In the genomic region with DNA sequence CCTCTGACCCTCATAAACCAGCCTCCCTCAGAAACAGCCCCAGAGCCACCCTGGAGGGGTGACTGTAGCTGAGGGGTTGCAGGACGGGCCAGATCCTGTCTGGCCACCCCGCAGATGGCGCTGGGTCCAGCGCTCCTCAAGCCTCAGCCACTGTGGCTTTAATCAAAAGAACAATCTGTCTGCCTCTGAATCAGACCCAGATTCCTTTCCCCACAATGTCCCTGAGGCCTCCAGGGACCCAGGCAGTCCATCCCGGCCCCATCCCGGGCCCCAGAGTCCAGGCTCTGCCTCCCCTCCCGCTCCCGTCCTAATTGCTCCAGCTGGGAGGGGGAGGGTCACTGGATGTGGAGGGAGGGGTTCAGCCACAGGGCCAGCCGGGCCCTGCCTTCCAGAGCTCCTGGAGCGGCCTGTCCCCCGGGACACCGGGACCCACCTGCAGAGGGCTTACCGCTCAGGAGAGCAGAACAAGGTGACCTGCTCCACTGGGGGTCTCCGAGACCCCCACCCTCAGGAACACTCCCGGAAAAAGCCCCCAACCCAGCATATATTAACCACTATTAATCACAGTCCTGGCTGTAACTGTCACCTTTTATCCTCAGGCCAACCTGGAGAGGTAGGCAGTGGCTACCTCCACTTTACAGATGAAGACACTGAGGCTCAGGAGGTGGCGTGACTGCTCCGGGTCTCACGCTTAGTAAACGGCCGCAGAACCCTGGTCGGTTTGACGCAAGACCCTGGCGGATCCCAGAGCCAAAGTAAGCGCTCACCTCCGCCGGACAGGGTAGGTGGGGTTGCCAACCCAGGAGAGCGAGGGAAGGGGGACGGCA, we compare ENCODE assay signal across 8 cellular contexts. TPM values are rescaled to one million over a fixed set of nuclear protein-coding genes. Genes with fewer than 3 reads are reported as not detected.
A peak's percentile ranks its signal among the peaks of the same experiment; 100 is the strongest.
DNase-seq lines count a peak whose midpoint lies in the region; ATAC-seq and TF ChIP-seq lines count a peak whose summit lies in the region.

No MANE protein-coding gene starts in this region.

- no peak for ATAC-seq in activated T-helper 17 cell treated with anti-CD3 and anti-CD28 coated beads, Interleukin-2, amount 50 U/mL, for 72 hours (replicated peaks)
- no peak for ATAC-seq in GM21737 (IDR thresholded peaks at IDR 0.05; ENCODE audit: unreplicated experiment)
- no peak for ATAC-seq in GM18511 (IDR thresholded peaks at IDR 0.05; ENCODE audit: unreplicated experiment)

- POLR2A ChIA-PET in HEK293 (lab: Yijun Ruan, JAX), result no interaction called here

- TF ChIP-seq CTCF in HEK293 (tag by site-specific recombination; IDR thresholded peaks at IDR 0.05) (no peak), sigmoid colon (IDR thresholded peaks at IDR 0.05) (no peak)

- no peak for TF ChIP-seq POLR2A in sigmoid colon (IDR thresholded peaks at IDR 0.05)

- H3K4me1 ChIP-seq in HEK293 (ENCODE audit: control insufficient read depth, insufficient read depth, low read length), result peaks cover 7% of the 10 kb centered on the region; the same call in 1 of the 2 replicates
- peaks cover 0 to 48% (median 43%) of the 10 kb centered on the region in 4 donors for H3K4me1 ChIP-seq in sigmoid colon

- H3K4me3 ChIP-seq in HEK293 (ENCODE audit: low read depth, low read length) (no peak overlapping the region; the same call in 1 of the 2 replicates), sigmoid colon (peak overlapping the region; percentile 79 to 94 (median 88))

- H3K27ac Mint-ChIP-seq in activated T-helper 17 cell treated with anti-CD3 and anti-CD28 coated beads, Interleukin-2, amount 50 U/mL, for 72 hours, result no peak overlapping the region

- H3K4me3 Mint-ChIP-seq in activated T-helper 17 cell treated with anti-CD3 and anti-CD28 coated beads, Interleukin-2, amount 50 U/mL, for 72 hours, result peak overlapping the region; percentile 60

- CTCF ChIA-PET in HEK293 (lab: Yijun Ruan, JAX), result no interaction called here

- intact Hi-C loops in sigmoid colon (cut with DNase I), result loop anchor here (2.0 kb wide), 1 partner anchor 73 kb away; a partner anchor contains a TSS

- H3K36me3 ChIP-seq in HEK293 (ENCODE audit: control insufficient read depth in 2 of 2, insufficient read depth in 1 of 2, low read length in 2 of 2) (no peaks in the 10 kb centered on the region), sigmoid colon (no peaks in the 10 kb centered on the region)

- peaks cover 0 to 13% (median 2%) of the 10 kb centered on the region in 3 donors for H3K27me3 ChIP-seq in sigmoid colon

- WGBS in sigmoid colon, 2 donors, result 7 to 16% methylated on average over 28 of the region's 28 CpGs

- no peak for TF ChIP-seq EP300 in sigmoid colon (IDR thresholded peaks at IDR 0.05)

- no peaks in the 10 kb centered on the region for H3K36me3 Mint-ChIP-seq in activated T-helper 17 cell treated with anti-CD3 and anti-CD28 coated beads, Interleukin-2, amount 50 U/mL, for 72 hours (ENCODE audit: low read depth)

- DNase-seq in hepatic stellate cell (ENCODE audit: low spot score) (peak; percentile 82), sigmoid colon (no peak), NCI-H187 treated with DMSO at 0.1 percent for 48 hours (lab: John Stamatoyannopoulos, UW) (no peak), SW 1271 (lab: John Stamatoyannopoulos, UW) (no peak)

- H3K27ac ChIP-seq in HEK293 (ENCODE audit: extremely low read depth, low read depth, low read length) (no peak overlapping the region), sigmoid colon (peak overlapping the region; percentile 79 to 84 (median 81))

- peaks cover 39% of the 10 kb centered on the region for H3K27me3 Mint-ChIP-seq in activated T-helper 17 cell treated with anti-CD3 and anti-CD28 coated beads, Interleukin-2, amount 50 U/mL, for 72 hours

- H3K9me3 Mint-ChIP-seq in activated T-helper 17 cell treated with anti-CD3 and anti-CD28 coated beads, Interleukin-2, amount 50 U/mL, for 72 hours, result no peaks in the 10 kb centered on the region

- H3K9me3 ChIP-seq in HEK293 (ENCODE audit: control insufficient read depth, insufficient read depth, low read depth, low read length), result no peaks in the 10 kb centered on the region
- H3K9me3 ChIP-seq in sigmoid colon, result no peaks in the 10 kb centered on the region

- H3K4me1 Mint-ChIP-seq in activated T-helper 17 cell treated with anti-CD3 and anti-CD28 coated beads, Interleukin-2, amount 50 U/mL, for 72 hours, result peaks cover 5% of the 10 kb centered on the region

TF ChIP-seq in HEK293, 187 proteins besides CTCF, POLR2A, EP300 and RAD21 (continues in another document):
- TF ChIP-seq SP3 (tag by site-specific recombination; IDR thresholded peaks at IDR 0.05) (no peak), ZNF302 (tag by site-specific recombination; IDR thresholded peaks at IDR 0.05; ENCODE audit: low read depth) (no peak), WT1 (tag by site-specific recombination; IDR thresholded peaks at IDR 0.05) (peak; percentile 46; the same call in 1 of the 2 replicates), MZF1 (tag by site-specific recombination; IDR thresholded peaks at IDR 0.05; ENCODE audit: borderline replicate concordance) (no peak), ZNF596 (tag by site-specific recombination; IDR thresholded peaks at IDR 0.05) (0 out of 2 replicates have a peak, but pooled peaks have one; percentile 1), ZNF544 (tag by site-specific recombination; IDR thresholded peaks at IDR 0.05) (no peak), ZNF473 (tag by site-specific recombination; IDR thresholded peaks at IDR 0.05) (no peak), ZFP69B (tag by site-specific recombination; IDR thresholded peaks at IDR 0.05) (peak; percentile 87; the same call in 1 of the 2 replicates)
- TF ChIP-seq, protein P1, sequence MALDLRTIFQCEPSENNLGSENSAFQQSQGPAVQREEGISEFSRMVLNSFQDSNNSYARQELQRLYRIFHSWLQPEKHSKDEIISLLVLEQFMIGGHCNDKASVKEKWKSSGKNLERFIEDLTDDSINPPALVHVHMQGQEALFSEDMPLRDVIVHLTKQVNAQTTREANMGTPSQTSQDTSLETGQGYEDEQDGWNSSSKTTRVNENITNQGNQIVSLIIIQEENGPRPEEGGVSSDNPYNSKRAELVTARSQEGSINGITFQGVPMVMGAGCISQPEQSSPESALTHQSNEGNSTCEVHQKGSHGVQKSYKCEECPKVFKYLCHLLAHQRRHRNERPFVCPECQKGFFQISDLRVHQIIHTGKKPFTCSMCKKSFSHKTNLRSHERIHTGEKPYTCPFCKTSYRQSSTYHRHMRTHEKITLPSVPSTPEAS (tag by site-specific recombination; IDR thresholded peaks at IDR 0.05), result no peak
- TF ChIP-seq, protein P2, sequence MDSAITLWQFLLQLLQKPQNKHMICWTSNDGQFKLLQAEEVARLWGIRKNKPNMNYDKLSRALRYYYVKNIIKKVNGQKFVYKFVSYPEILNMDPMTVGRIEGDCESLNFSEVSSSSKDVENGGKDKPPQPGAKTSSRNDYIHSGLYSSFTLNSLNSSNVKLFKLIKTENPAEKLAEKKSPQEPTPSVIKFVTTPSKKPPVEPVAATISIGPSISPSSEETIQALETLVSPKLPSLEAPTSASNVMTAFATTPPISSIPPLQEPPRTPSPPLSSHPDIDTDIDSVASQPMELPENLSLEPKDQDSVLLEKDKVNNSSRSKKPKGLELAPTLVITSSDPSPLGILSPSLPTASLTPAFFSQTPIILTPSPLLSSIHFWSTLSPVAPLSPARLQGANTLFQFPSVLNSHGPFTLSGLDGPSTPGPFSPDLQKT (IDR thresholded peaks at IDR 0.05; ENCODE audit: borderline replicate concordance, low read depth, low read length), result no peak
- TF ChIP-seq, protein P3, sequence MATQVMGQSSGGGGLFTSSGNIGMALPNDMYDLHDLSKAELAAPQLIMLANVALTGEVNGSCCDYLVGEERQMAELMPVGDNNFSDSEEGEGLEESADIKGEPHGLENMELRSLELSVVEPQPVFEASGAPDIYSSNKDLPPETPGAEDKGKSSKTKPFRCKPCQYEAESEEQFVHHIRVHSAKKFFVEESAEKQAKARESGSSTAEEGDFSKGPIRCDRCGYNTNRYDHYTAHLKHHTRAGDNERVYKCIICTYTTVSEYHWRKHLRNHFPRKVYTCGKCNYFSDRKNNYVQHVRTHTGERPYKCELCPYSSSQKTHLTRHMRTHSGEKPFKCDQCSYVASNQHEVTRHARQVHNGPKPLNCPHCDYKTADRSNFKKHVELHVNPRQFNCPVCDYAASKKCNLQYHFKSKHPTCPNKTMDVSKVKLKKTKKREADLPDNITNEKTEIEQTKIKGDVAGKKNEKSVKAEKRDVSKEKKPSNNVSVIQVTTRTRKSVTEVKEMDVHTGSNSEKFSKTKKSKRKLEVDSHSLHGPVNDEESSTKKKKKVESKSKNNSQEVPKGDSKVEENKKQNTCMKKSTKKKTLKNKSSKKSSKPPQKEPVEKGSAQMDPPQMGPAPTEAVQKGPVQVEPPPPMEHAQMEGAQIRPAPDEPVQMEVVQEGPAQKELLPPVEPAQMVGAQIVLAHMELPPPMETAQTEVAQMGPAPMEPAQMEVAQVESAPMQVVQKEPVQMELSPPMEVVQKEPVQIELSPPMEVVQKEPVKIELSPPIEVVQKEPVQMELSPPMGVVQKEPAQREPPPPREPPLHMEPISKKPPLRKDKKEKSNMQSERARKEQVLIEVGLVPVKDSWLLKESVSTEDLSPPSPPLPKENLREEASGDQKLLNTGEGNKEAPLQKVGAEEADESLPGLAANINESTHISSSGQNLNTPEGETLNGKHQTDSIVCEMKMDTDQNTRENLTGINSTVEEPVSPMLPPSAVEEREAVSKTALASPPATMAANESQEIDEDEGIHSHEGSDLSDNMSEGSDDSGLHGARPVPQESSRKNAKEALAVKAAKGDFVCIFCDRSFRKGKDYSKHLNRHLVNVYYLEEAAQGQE (tag by site-specific recombination; IDR thresholded peaks at IDR 0.05), result no peak

RNA-seq across cellular contexts. Expression of a gene that starts 0.8 kb away (rescaled TPM):
- total RNA-seq in activated T-helper 17 cell treated with anti-CD3 and anti-CD28 coated beads, Interleukin-2, amount 50 U/mL, for 72 hours, result not detected
- 10 to 100 TPM; 28.1 to 53.2 (median 49.8) TPM for total RNA-seq in sigmoid colon
- polyA plus RNA-seq in sigmoid colon, result 100 to 1,000 TPM; 107 to 227 (median 175) TPM

RNA-seq across cellular contexts. Expression of a gene that starts 15.5 kb away (rescaled TPM):
- total RNA-seq in activated T-helper 17 cell treated with anti-CD3 and anti-CD28 coated beads, Interleukin-2, amount 50 U/mL, for 72 hours, result not detected
- total RNA-seq in sigmoid colon, result under 1 TPM in 1 of 4 donors, not detected in 3; 0.55 TPM
- 10 to 100 TPM in 2 of 3 donors, 1 to 10 TPM in 1; 4.8 to 19.3 (median 17.3) TPM for polyA plus RNA-seq in sigmoid colon

RNA-seq across cellular contexts. Expression of a gene that starts 21.7 kb away (rescaled TPM):
- total RNA-seq in activated T-helper 17 cell treated with anti-CD3 and anti-CD28 coated beads, Interleukin-2, amount 50 U/mL, for 72 hours, result 1 to 10 TPM in 1 of 2 donors, under 1 TPM in 1; 0.90 to 1.6 TPM
- total RNA-seq in sigmoid colon, result 1 to 10 TPM in 3 of 4 donors, under 1 TPM in 1; 0.36 to 1.8 (median 1.6) TPM
- polyA plus RNA-seq in sigmoid colon, result 10 to 100 TPM in 2 of 3 donors, 1 to 10 TPM in 1; 3.0 to 16.0 (median 12.1) TPM

RNA-seq across cellular contexts. Expression of a gene that starts 49.7 kb away (rescaled TPM):
- total RNA-seq in activated T-helper 17 cell treated with anti-CD3 and anti-CD28 coated beads, Interleukin-2, amount 50 U/mL, for 72 hours, result 1 to 10 TPM; 1.8 to 2.2 TPM
- 1 to 10 TPM in 2 of 4 donors, under 1 TPM in 2; 0.54 to 2.2 (median 1.3) TPM for total RNA-seq in sigmoid colon
- polyA plus RNA-seq in sigmoid colon, result 1 to 10 TPM; 3.6 to 4.6 (median 4.0) TPM

Comparison
In these comparisons a context has a peak if more than half of its experiments do, and no peak if none do; other contexts are left out.
1. RNA of a gene that starts 0.8 kb away (total RNA-seq): 28.1 to 53.2 TPM in sigmoid colon; not detected in activated T-helper 17 cell treated with anti-CD3 and anti-CD28 coated beads, Interleukin-2, amount 50 U/mL, for 72 hours; every median in the first group is over 10 times any median in the second.